In the genomic region with DNA sequence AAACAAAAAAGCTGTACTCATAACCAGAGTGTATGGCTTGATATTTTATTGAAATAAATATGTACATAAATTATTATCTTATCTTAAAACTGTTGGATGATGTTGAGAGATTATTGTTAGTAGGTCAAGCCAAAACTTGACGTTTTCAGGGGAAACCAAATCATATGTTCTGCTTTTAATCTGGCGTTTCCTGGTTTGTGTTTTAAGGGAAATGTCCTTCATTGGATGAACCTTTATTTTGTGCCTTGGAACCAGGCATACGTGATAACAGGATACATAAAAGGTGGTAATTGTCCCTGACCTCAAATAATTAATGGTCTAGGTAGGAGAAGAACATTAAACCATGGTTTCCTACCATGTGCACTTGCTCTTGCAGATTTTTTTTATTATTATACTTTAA, we compare ENCODE assay signal across 26 cellular contexts. TPM values are rescaled to one million over a fixed set of nuclear protein-coding genes. Genes with fewer than 3 reads are reported as not detected.
"Had no signal": no experiment of that assay in that cellular context is flagged by ENCODE, and none has a peak within 500 bp of the region (broad histone marks: within the 10 kb centered on the region; RNA-seq: fewer than 3 reads in every experiment).

No MANE protein-coding gene starts in this region.

- H3K4me1 ChIP-seq: right lobe of liver, vagina had no signal

- ATAC-seq: activated CD4-positive, CD25-positive, alpha-beta regulatory T cell treated with anti-CD3 and anti-CD28 coated beads, Interleukin-2, amount 50 U/mL, for 24 hours; gastroesophageal sphincter; right lobe of liver; stimulated activated naive CD8-positive, alpha-beta T cell treated with anti-CD3 and anti-CD28 coated beads, Interleukin-15, amount 100 ng/mL, for 72 hours; T-helper 17 cell had no signal

- DNase-seq: activated CD4-positive, alpha-beta T cell treated with anti-CD3 and anti-CD28 coated beads, Interleukin-2, amount 50 U/mL, for 1 hour; activated CD8-positive, alpha-beta memory T cell treated with anti-CD3 and anti-CD28 coated beads for 24 hours; activated effector memory CD4-positive, alpha-beta T cell treated with anti-CD3 and anti-CD28 coated beads, Interleukin-2, amount 50 U/mL, for 16 hours; activated naive CD8-positive, alpha-beta T cell treated with anti-CD3 and anti-CD28 coated beads, Interleukin-2, amount 10 ng/mL, durations not matched to agents 7 days and 5 days; amniotic stem cell; brain microvascular endothelial cell; caudate nucleus; islet precursor cell; left ventricle myocardium inferior; nephron progenitor cell; ovary; right lobe of liver; stimulated activated CD4-positive, alpha-beta T cell treated with anti-CD3 and anti-CD28 coated beads, Interleukin-2, amount 100 ng/mL, for 48 hours; stimulated activated naive CD8-positive, alpha-beta T cell treated with anti-CD3 and anti-CD28 coated beads, Interleukin-15, amount 100 ng/mL, for 72 hours; substantia nigra; T-helper 17 cell; T1000; WERI-Rb-1 had no signal

- H3K9me3 Mint-ChIP-seq: type B pancreatic cell had no signal

- H3K36me3 ChIP-seq: brain microvascular endothelial cell, gastroesophageal sphincter, left ventricle myocardium inferior, ovary, right lobe of liver, vagina, WERI-Rb-1 had no signal

- H3K27ac Mint-ChIP-seq: activated naive CD8-positive, alpha-beta T cell treated with anti-CD3 and anti-CD28 coated beads, Interleukin-2, amount 10 ng/mL, durations not matched to agents 7 days and 5 days; progenitor cell of endocrine pancreas; type B pancreatic cell had no signal

- H3K4me2 ChIP-seq: hepatocyte had no signal

- H3K36me3 Mint-ChIP-seq: activated naive CD8-positive, alpha-beta T cell treated with anti-CD3 and anti-CD28 coated beads, Interleukin-2, amount 10 ng/mL, durations not matched to agents 7 days and 5 days had no signal

- H3K27me3 Mint-ChIP-seq: activated naive CD8-positive, alpha-beta T cell treated with anti-CD3 and anti-CD28 coated beads, Interleukin-2, amount 10 ng/mL, durations not matched to agents 7 days and 5 days; progenitor cell of endocrine pancreas; stimulated activated naive CD8-positive, alpha-beta T cell treated with anti-CD3 and anti-CD28 coated beads, Interleukin-15, amount 100 ng/mL, for 72 hours had no signal

- H3K9me3 ChIP-seq: gastroesophageal sphincter, left ventricle myocardium inferior, ovary, right lobe of liver, vagina had no signal

- H3K4me3 Mint-ChIP-seq: activated naive CD8-positive, alpha-beta T cell treated with anti-CD3 and anti-CD28 coated beads, Interleukin-2, amount 10 ng/mL, durations not matched to agents 7 days and 5 days; nephron progenitor cell; stimulated activated naive CD8-positive, alpha-beta T cell treated with anti-CD3 and anti-CD28 coated beads, Interleukin-15, amount 100 ng/mL, for 72 hours; T-helper 17 cell had no signal

- H3K4me3 ChIP-seq: gastroesophageal sphincter, hepatocyte, left ventricle myocardium inferior, lung, ovary, right lobe of liver, vagina had no signal

- H2AFZ ChIP-seq: hepatocyte had no signal

- H3K27ac ChIP-seq: brain microvascular endothelial cell, gastroesophageal sphincter, hepatocyte, left ventricle myocardium inferior, ovary, right lobe of liver, WERI-Rb-1 had no signal

RNA-seq across cellular contexts. Expression of a gene that starts 52.0 kb away (rescaled TPM):
- total RNA-seq: endothelial cell of umbilical vein had no signal
